Comparison of ENCODE assay signal across 1 cellular context in genomic region chr1:207424570-207425131, GRCh38.
TF ChIP-seq lines count a peak whose summit lies in the region.

No MANE protein-coding gene starts in this region.

TF ChIP-seq in A549, 52 proteins besides CTCF, POLR2A, EP300 and RAD21 (continued from another document):
- TF ChIP-seq CEBPB (IDR thresholded peaks at IDR 0.05) = no peak
- no peak for TF ChIP-seq HEYL (CRISPR knock-in tag; IDR thresholded peaks at IDR 0.05)
